Comparison of ENCODE assay signal across 8 cellular contexts in genomic region chr10:24360286-24361127, GRCh38.
A peak's percentile ranks its signal among the peaks of the same experiment; 100 is the strongest.
DNase-seq lines count a peak whose midpoint lies in the region; ATAC-seq, FAIRE-seq and TF ChIP-seq lines count a peak whose summit lies in the region.

No MANE protein-coding gene starts in this region.

- peak overlapping the region; percentile 32 for H2AFZ ChIP-seq in ACC112 (ENCODE audit: low read length, unreplicated experiment)

- H3K4me3 ChIP-seq in ACC112 (ENCODE audit: low read depth, low read length) (no peak overlapping the region), right cardiac atrium (ENCODE audit: low read length) (no peak overlapping the region), small intestine (ENCODE audit: low read depth in 1 of 2, low read length in 2 of 2) (no peak overlapping the region)

- peak; percentile 84 for ATAC-seq in HG02884 (IDR thresholded peaks at IDR 0.05; ENCODE audit: unreplicated experiment)
- peak; percentile 72 to 75 for ATAC-seq in right cardiac atrium

- no peaks in the 10 kb centered on the region for H3K27me3 ChIP-seq in ACC112 (ENCODE audit: insufficient read depth, low read length)
- no peaks in the 10 kb centered on the region for H3K27me3 ChIP-seq in right cardiac atrium (ENCODE audit: control insufficient read depth, insufficient read depth)
- H3K27me3 ChIP-seq in small intestine (ENCODE audit: control insufficient read depth in 2 of 2, insufficient read depth in 2 of 2, low read length in 2 of 2), result no peaks in the 10 kb centered on the region

- peak; percentile 70 for TF ChIP-seq CTCF in GM12872 (IDR thresholded peaks at IDR 0.05; ENCODE audit: insufficient read depth, low read depth, low read length)

- 30% methylated on average over 12 of the region's 12 CpGs for WGBS in right cardiac atrium
- 31 to 33% (median 31%) methylated on average over 12 of the region's 12 CpGs for WGBS in small intestine, 3 donors

- H3K9me3 ChIP-seq in right cardiac atrium (ENCODE audit: control insufficient read depth, low read length) (no peaks in the 10 kb centered on the region), small intestine (ENCODE audit: control insufficient read depth, low read depth) (no peaks in the 10 kb centered on the region)

- FAIRE-seq in small intestine (lab: Jason Lieb, UNC), result no peak

- H3K4me1 ChIP-seq in ACC112 (ENCODE audit: control insufficient read depth, insufficient read depth, low read length, unreplicated experiment) (no peaks in the 10 kb centered on the region), right cardiac atrium (ENCODE audit: control insufficient read depth, insufficient read depth, low read length) (no peaks in the 10 kb centered on the region), small intestine (ENCODE audit: control insufficient read depth in 2 of 2, insufficient read depth in 1 of 2, low read depth in 1 of 2, low read length in 1 of 2) (no peaks in the 10 kb centered on the region)

- H3K27ac ChIP-seq in ACC112 (ENCODE audit: low read depth, low read length) (no peak overlapping the region), right cardiac atrium (ENCODE audit: low read length) (no peak overlapping the region), small intestine (ENCODE audit: low read depth in 1 of 2, low read length in 1 of 2) (no peak overlapping the region)

- H3K79me2 ChIP-seq in ACC112 (ENCODE audit: control insufficient read depth, insufficient read depth, low read length, unreplicated experiment), result no peaks in the 10 kb centered on the region

- H3K36me3 ChIP-seq in ACC112 (ENCODE audit: insufficient read depth, low read length) (no peaks in the 10 kb centered on the region), small intestine (ENCODE audit: control insufficient read depth in 2 of 2, insufficient read depth in 2 of 2, low read length in 2 of 2) (no peaks in the 10 kb centered on the region)

- intact Hi-C loops in right cardiac atrium (cut with DNase I), result loop anchor here in 3 of 4 donors (5.0 to 10.0 kb wide), 2 partner anchors 366 to 368 kb away; no protein-coding TSS in a partner anchor

- DNase-seq in NCI-H2227 treated with DMSO at 0.1 percent for 48 hours (lab: John Stamatoyannopoulos, UW) (peak; percentile 23), amygdala (lab: John Stamatoyannopoulos, UW) (peak in 33 of 56 donors; percentile 2 to 73 (median 16)), right cardiac atrium (peak; percentile 71 to 89 (median 81)), small intestine (peak; percentile 65), OCI-M2 (lab: John Stamatoyannopoulos, UW; ENCODE audit: unreplicated experiment) (no peak)
